Comparison of ENCODE assay signal across 15 cellular contexts in the genomic region with DNA sequence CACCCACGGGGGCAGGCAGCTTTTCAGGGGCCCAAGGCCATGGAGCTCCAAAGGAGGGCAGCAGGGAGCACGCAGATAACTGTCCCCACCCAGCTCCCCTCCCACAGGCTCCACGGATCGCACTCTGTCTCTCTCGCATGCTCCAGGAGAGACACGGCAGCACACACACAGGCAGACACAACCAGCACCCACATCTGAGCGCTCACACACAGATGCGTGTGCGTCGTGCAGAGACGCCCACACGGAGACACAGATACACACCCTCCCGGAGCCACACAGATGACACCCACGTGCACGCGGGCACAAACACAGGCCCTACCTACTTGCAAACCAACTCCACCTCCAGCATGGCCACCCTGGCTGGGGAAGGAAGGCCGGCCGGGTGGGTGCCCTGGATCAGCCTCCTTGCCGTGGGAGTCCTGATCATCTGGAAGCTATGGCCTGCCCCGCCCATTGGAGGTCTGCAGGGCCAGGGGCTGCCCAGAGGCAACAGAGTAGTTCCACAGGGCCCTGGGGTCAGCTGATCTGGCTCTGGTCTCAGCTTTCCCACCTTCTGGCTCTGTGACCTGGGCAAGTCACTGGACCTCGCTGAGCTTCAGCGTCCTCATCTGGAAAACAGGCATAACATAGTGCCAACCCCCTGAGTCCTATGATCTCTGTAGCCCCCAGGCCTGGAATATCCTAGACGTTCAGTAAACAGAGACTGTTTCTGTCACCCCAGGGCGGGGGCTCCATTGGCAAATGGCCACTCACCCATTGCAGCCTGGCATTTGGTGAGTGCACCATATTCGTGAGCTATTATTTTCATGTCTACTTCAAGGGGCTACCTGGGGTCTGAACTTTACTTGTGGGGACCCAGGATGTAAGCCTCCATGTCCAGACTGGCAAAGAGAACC.
"Had no signal": no experiment of that assay in that cellular context is flagged by ENCODE, and none has a peak within 500 bp of the region (broad histone marks: within the 10 kb centered on the region; RNA-seq: fewer than 3 reads in every experiment).

No MANE protein-coding gene starts in this region.

- DNase-seq: activated CD4-positive, alpha-beta T cell treated with anti-CD3 and anti-CD28 coated beads for 36 hours; activated CD8-positive, alpha-beta T cell treated with anti-CD3 and anti-CD28 coated beads, Interleukin-2, amount 10 ng/mL, durations not matched to agents 7 days and 5 days; foreskin melanocyte; heart right ventricle; left ventricle myocardium inferior; T-helper 9 cell; tibial artery had no signal

- FAIRE-seq: endothelial cell of umbilical vein, islet of Langerhans had no signal

- H3K27ac Mint-ChIP-seq: activated CD4-positive, alpha-beta T cell treated with anti-CD3 and anti-CD28 coated beads for 36 hours; activated CD8-positive, alpha-beta T cell treated with anti-CD3 and anti-CD28 coated beads, Interleukin-2, amount 10 ng/mL, durations not matched to agents 7 days and 5 days; activated naive CD8-positive, alpha-beta T cell; activated T-helper 2 cell treated with anti-CD3 and anti-CD28 coated beads, Interferon-gamma antibody, Interleukin-2, Interleukin-4, amounts not matched to agents 10 μg/mL and 5 μg/mL and 100 μg/mL, durations not matched to agents 14 hours and 24 hours and 36 hours; stimulated activated effector memory CD8-positive, alpha-beta T cell treated with anti-CD3 and anti-CD28 coated beads, Interleukin-12 subunit alpha, Interleukin-12 subunit beta, amount 100 ng/mL, for 72 hours had no signal

- H3K27me3 ChIP-seq: right atrium auricular region had no signal

- H3K4me1 ChIP-seq: heart right ventricle, left ventricle myocardium inferior, right atrium auricular region, tibial artery had no signal

- ATAC-seq: activated CD4-positive, alpha-beta T cell treated with anti-CD3 and anti-CD28 coated beads for 36 hours; activated CD8-positive, alpha-beta T cell treated with anti-CD3 and anti-CD28 coated beads, Interleukin-2, amount 10 ng/mL, durations not matched to agents 7 days and 5 days; heart right ventricle had no signal

- H3K36me3 Mint-ChIP-seq: activated naive CD8-positive, alpha-beta T cell; stimulated activated effector memory CD8-positive, alpha-beta T cell treated with anti-CD3 and anti-CD28 coated beads, Interleukin-12 subunit alpha, Interleukin-12 subunit beta, amount 100 ng/mL, for 72 hours had no signal

- H3K27me3 Mint-ChIP-seq: activated CD4-positive, alpha-beta T cell treated with anti-CD3 and anti-CD28 coated beads for 36 hours; activated naive CD8-positive, alpha-beta T cell had no signal

- H3K27ac ChIP-seq: heart right ventricle, left ventricle myocardium inferior, right atrium auricular region, tibial artery had no signal

- H3K9me3 ChIP-seq: heart right ventricle, left ventricle myocardium inferior, right atrium auricular region, tibial artery had no signal

- H3K4me3 Mint-ChIP-seq: activated CD4-positive, alpha-beta T cell treated with anti-CD3 and anti-CD28 coated beads for 36 hours; activated CD8-positive, alpha-beta T cell treated with anti-CD3 and anti-CD28 coated beads, Interleukin-2, amount 10 ng/mL, durations not matched to agents 7 days and 5 days; activated naive CD8-positive, alpha-beta T cell; neural crest cell; stimulated activated effector memory CD8-positive, alpha-beta T cell treated with anti-CD3 and anti-CD28 coated beads, Interleukin-12 subunit alpha, Interleukin-12 subunit beta, amount 100 ng/mL, for 72 hours had no signal

- H3K9me3 Mint-ChIP-seq: activated T-helper 2 cell treated with anti-CD3 and anti-CD28 coated beads, Interferon-gamma antibody, Interleukin-2, Interleukin-4, amounts not matched to agents 10 μg/mL and 5 μg/mL and 100 μg/mL, durations not matched to agents 14 hours and 24 hours and 36 hours; neural crest cell; stimulated activated effector memory CD8-positive, alpha-beta T cell treated with anti-CD3 and anti-CD28 coated beads, Interleukin-12 subunit alpha, Interleukin-12 subunit beta, amount 100 ng/mL, for 72 hours had no signal

- H3K4me2 ChIP-seq: smooth muscle cell had no signal

- H3K4me1 Mint-ChIP-seq: activated CD4-positive, alpha-beta T cell treated with anti-CD3 and anti-CD28 coated beads for 36 hours; stimulated activated effector memory CD8-positive, alpha-beta T cell treated with anti-CD3 and anti-CD28 coated beads, Interleukin-12 subunit alpha, Interleukin-12 subunit beta, amount 100 ng/mL, for 72 hours had no signal

- H3K36me3 ChIP-seq: heart right ventricle, left ventricle myocardium inferior, right atrium auricular region, tibial artery had no signal

- H3K4me3 ChIP-seq: heart right ventricle, left ventricle myocardium inferior, right atrium auricular region, smooth muscle cell, tibial artery had no signal
